18 cellular contexts compared by ENCODE assay signal in the genomic region with DNA sequence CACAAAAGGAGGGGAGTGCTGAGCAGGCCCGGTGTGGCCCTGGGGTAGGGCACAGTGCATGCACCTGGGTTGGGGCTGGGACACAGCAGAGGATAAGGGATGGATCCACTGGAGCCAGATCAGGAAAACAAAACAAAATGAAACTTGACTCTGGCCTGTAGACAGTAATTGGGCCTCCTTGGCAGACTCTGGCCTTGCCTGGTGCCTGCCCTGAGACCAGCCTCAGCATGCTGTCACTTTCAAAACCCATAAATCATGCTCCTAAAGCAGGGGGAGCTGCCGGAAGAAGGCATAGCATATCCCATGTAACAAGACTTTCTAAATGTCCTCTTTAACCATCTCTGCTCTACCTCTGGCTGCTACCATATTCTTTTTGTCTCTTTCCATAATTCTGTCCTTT.
"Had no signal": no experiment of that assay in that cellular context is flagged by ENCODE, and none has a peak within 500 bp of the region (broad histone marks: within the 10 kb centered on the region; RNA-seq: fewer than 3 reads in every experiment).

No MANE protein-coding gene starts in this region.

- H3K9me3 Mint-ChIP-seq: activated naive CD8-positive, alpha-beta T cell treated with anti-CD3 and anti-CD28 coated beads for 36 hours; natural killer cell treated with Interleukin-12 subunit alpha and Interleukin-12 subunit beta and Interleukin-15 and Interleukin-18, amount 100 ng/mL, for 72 hours had no signal

- DNase-seq: activated CD4-positive, alpha-beta T cell treated with anti-CD3 and anti-CD28 coated beads, Interleukin-2, amount 50 U/mL, for 1 hour; activated CD8-positive, alpha-beta memory T cell treated with anti-CD3 and anti-CD28 coated beads for 24 hours; activated naive CD8-positive, alpha-beta T cell treated with anti-CD3 and anti-CD28 coated beads for 36 hours; amygdala; central memory CD4-positive, alpha-beta T cell; colonic mucosa; esophagus squamous epithelium; hypothalamus; kidney; left ventricle myocardium inferior; ovary; stimulated activated CD4-positive, alpha-beta T cell treated with anti-CD3 and anti-CD28 coated beads, Interleukin-12 subunit alpha, Interleukin-12 subunit beta, amount 100 ng/mL, for 4 hours; stimulated activated CD4-positive, alpha-beta T cell treated with anti-CD3 and anti-CD28 coated beads, Interleukin-2, amount 100 ng/mL, for 24 hours; stomach; T1000 had no signal

- H3K27ac Mint-ChIP-seq: activated naive CD8-positive, alpha-beta T cell treated with anti-CD3 and anti-CD28 coated beads for 36 hours; natural killer cell treated with Interleukin-12 subunit alpha and Interleukin-12 subunit beta and Interleukin-15 and Interleukin-18, amount 100 ng/mL, for 72 hours had no signal

- H3K4me3 Mint-ChIP-seq: activated naive CD8-positive, alpha-beta T cell treated with anti-CD3 and anti-CD28 coated beads for 36 hours; brain; natural killer cell treated with Interleukin-12 subunit alpha and Interleukin-12 subunit beta and Interleukin-15 and Interleukin-18, amount 100 ng/mL, for 72 hours had no signal

- ATAC-seq: activated CD4-positive, CD25-positive, alpha-beta regulatory T cell treated with anti-CD3 and anti-CD28 coated beads, Interleukin-2, amount 50 U/mL, for 24 hours; natural killer cell treated with Interleukin-12 subunit alpha and Interleukin-12 subunit beta and Interleukin-15 and Interleukin-18, amount 100 ng/mL, for 72 hours had no signal

- H3K36me3 Mint-ChIP-seq: activated naive CD8-positive, alpha-beta T cell treated with anti-CD3 and anti-CD28 coated beads for 36 hours; brain; natural killer cell treated with Interleukin-12 subunit alpha and Interleukin-12 subunit beta and Interleukin-15 and Interleukin-18, amount 100 ng/mL, for 72 hours had no signal

- H3K4me1 Mint-ChIP-seq: activated naive CD8-positive, alpha-beta T cell treated with anti-CD3 and anti-CD28 coated beads for 36 hours had no signal
